In genomic region chr11:126440792-126441514, GRCh38 we compare ENCODE assay signal across 8 cellular contexts.
DNase-seq lines count a peak whose midpoint lies in the region; ATAC-seq, FAIRE-seq and TF ChIP-seq lines count a peak whose summit lies in the region.

No MANE protein-coding gene starts in this region.

- no peak overlapping the region for H2AFZ ChIP-seq in HepG2 (ENCODE audit: low read length)

- ATAC-seq in GM18519 (IDR thresholded peaks at IDR 0.05; ENCODE audit: low FRiP score, unreplicated experiment) = peak; percentile 62
- peak; percentile 73 for ATAC-seq in HG03432 (IDR thresholded peaks at IDR 0.05; ENCODE audit: unreplicated experiment)
- peak; percentile 88 for ATAC-seq in HepG2

- TF ChIP-seq CTCF in A673 (conservative IDR thresholded peaks at IDR 0.05; ENCODE audit: low read depth, low read length) = peak; percentile 98
- peak; percentile 98 for TF ChIP-seq CTCF in coronary artery (IDR thresholded peaks at IDR 0.05)
- peak; percentile 95 for TF ChIP-seq CTCF in HepG2 (CRISPR knock-in tag; IDR thresholded peaks at IDR 0.05)

- no peaks in the 10 kb centered on the region for H3K36me3 ChIP-seq in A673 (ENCODE audit: insufficient read depth, low read length, poor library complexity, severe bottlenecking)
- H3K36me3 ChIP-seq in HepG2 (replicated peaks in 1 of 2; ENCODE audit: control insufficient read depth in 1 of 2, insufficient read depth in 2 of 2, low read length in 2 of 2) = no peaks in the 10 kb centered on the region

- DNase-seq in A673 (ENCODE audit: low spot score) (peak; percentile 93), NCI-H524 (lab: John Stamatoyannopoulos, UW) (peak; percentile 75 to 79), coronary artery (ENCODE audit: low spot score) (no peak), HepG2 (ENCODE audit: low spot score) (peak; percentile 55)
- peak; percentile 56 to 75 for DNase-seq in activated CD4-positive, alpha-beta T cell treated with anti-CD3 and anti-CD28 coated beads for 4 hours
- peak; percentile 60 to 64 for DNase-seq in stimulated activated CD4-positive, alpha-beta T cell treated with anti-CD3 and anti-CD28 coated beads, Interleukin-4, amount 100 ng/mL, for 4 hours

- H3K79me2 ChIP-seq in HepG2 (ENCODE audit: insufficient read depth, low read length) = no peaks in the 10 kb centered on the region

- intact Hi-C loops in A673 (cut with micrococcal nuclease; ENCODE audit: unreplicated experiment) = loop anchor here (1.0 to 10.0 kb wide), 8 partner anchors 39 to 1052 kb away; no protein-coding TSS in a partner anchor
- intact Hi-C loops in HepG2 (cut with micrococcal nuclease; ENCODE audit: unreplicated experiment) = loop anchor here (1.0 to 10.0 kb wide), 2 partner anchors 39 to 164 kb away; no protein-coding TSS in a partner anchor

- peak; percentile 94 for TF ChIP-seq RAD21 in HepG2 (CRISPR knock-in tag; IDR thresholded peaks at IDR 0.05)

- in situ Hi-C loops in HepG2 (cut with HindIII; ENCODE audit: extremely low pct_ligation_motif_present, low pct_unique_long_range_greater_than_20kb) = loop anchor here (10.0 to 25.0 kb wide), 3 partner anchors 164 to 1721 kb away; no protein-coding TSS in a partner anchor

- TF ChIP-seq POLR2A in HepG2 (IDR thresholded peaks at IDR 0.05; ENCODE audit: insufficient read depth in 1 of 2, low read depth in 2 of 2, low read length in 2 of 2) = no peak

- H4K20me1 ChIP-seq in HepG2 (ENCODE audit: insufficient read depth, low read length) = no peaks in the 10 kb centered on the region

- 39% methylated on average over 11 of the region's 21 CpGs for WGBS in HepG2 (ENCODE audit: low lambda C conversion rate)

- H3K9me3 ChIP-seq in A673 (ENCODE audit: low read depth, low read length, poor library complexity, severe bottlenecking) = no peaks in the 10 kb centered on the region
- H3K9me3 ChIP-seq in HepG2 (ENCODE audit: low read length) = no peaks in the 10 kb centered on the region

- H3K4me1 ChIP-seq in A673 (ENCODE audit: insufficient read depth, low read length, poor library complexity, severe bottlenecking) = no peaks in the 10 kb centered on the region
- peaks cover 6% of the 10 kb centered on the region; the same call in 1 of the 2 replicates for H3K4me1 ChIP-seq in HepG2 (ENCODE audit: insufficient read depth, low read length)

- H3K4me2 ChIP-seq in HepG2 (ENCODE audit: low read depth, low read length) = no peak overlapping the region; the same call in 1 of the 2 replicates

- H3K27ac ChIP-seq in A673 (ENCODE audit: low read depth, low read length, poor library complexity, severe bottlenecking) = no peak overlapping the region
- no peak overlapping the region for H3K27ac ChIP-seq in coronary artery
- H3K27ac ChIP-seq in HepG2 (ENCODE audit: extremely low read length, insufficient read depth, low read length) = no peak overlapping the region

- POLR2A ChIA-PET in A673 (lab: Charles Lee; ENCODE audit: low non-redundant PET) (interaction anchor here (0.6 kb wide), 1 partner anchor 910 kb away, joined by 3 read pairs; no protein-coding TSS in a partner anchor), HepG2 (lab: Yijun Ruan, JAX) (interaction anchor here (1.0 kb wide), 1 partner anchor 40 kb away, joined by 3 read pairs; no protein-coding TSS in a partner anchor)

- CTCF ChIA-PET in A673 (lab: Charles Lee) = interaction anchor here (0.5 to 5.2 kb wide), 11 partner anchors 38 to 1053 kb away, joined by 3 to 45 read pairs (median 4); no protein-coding TSS in a partner anchor
- CTCF ChIA-PET in HepG2 (lab: Yijun Ruan, JAX; ENCODE audit: low intra/inter-chr PET ratio, low total read pairs) = interaction anchor here (0.6 to 3.2 kb wide), 4 partner anchors 14 to 905 kb away, joined by 3 to 19 read pairs (median 10); no protein-coding TSS in a partner anchor

- TF ChIP-seq EP300 in HepG2 (IDR thresholded peaks at IDR 0.05; ENCODE audit: low read depth in 2 of 2, low read length in 2 of 2) (no peak), HepG2 (CRISPR knock-in tag; IDR thresholded peaks at IDR 0.05; ENCODE audit: borderline replicate concordance) (no peak)

- no peak overlapping the region for H3K9ac ChIP-seq in HepG2 (ENCODE audit: insufficient read depth, low read depth, low read length)

- no peaks in the 10 kb centered on the region for H3K27me3 ChIP-seq in A673 (replicated peaks; ENCODE audit: insufficient read depth, low read depth, low read length, poor library complexity)
- peaks cover 0 to 25% of the 10 kb centered on the region in 2 experiments; a peak in 2 of 5 replicates for H3K27me3 ChIP-seq in HepG2 (ENCODE audit: control insufficient read depth in 1 of 2, insufficient read depth in 2 of 2, low read length in 2 of 2)

- no peak overlapping the region for H3K4me3 ChIP-seq in A673 (ENCODE audit: low read depth, low read length, poor library complexity, severe bottlenecking)
- no peak overlapping the region for H3K4me3 ChIP-seq in coronary artery
- no peak overlapping the region for H3K4me3 ChIP-seq in HepG2 (replicated peaks in 1 of 3; ENCODE audit: insufficient read depth in 1 of 3, low read depth in 2 of 3, low read length in 3 of 3)

- peak; percentile 64 for FAIRE-seq in HepG2 (lab: Jason Lieb, UNC)

- no TSS peak for BruUV-seq in A673 (replicated peaks; lab: Mats Ljungman, UMichigan)
- no TSS peak for BruUV-seq in HepG2 (replicated peaks; lab: Mats Ljungman, UMichigan)

TF ChIP-seq in HepG2, 621 proteins besides CTCF, POLR2A, EP300 and RAD21 (continues in another document):
- TF ChIP-seq ZNF121 (CRISPR knock-in tag; IDR thresholded peaks at IDR 0.05) (0 out of 2 replicates have a peak, but pooled peaks have one; percentile 38), SAFB2 (CRISPR knock-in tag; IDR thresholded peaks at IDR 0.05; ENCODE audit: borderline replicate concordance, low read depth) (no peak), SALL1 (CRISPR knock-in tag; IDR thresholded peaks at IDR 0.05) (peak; percentile 32; the same call in 1 of the 2 replicates), ZSCAN25 (CRISPR knock-in tag; IDR thresholded peaks at IDR 0.05) (peak; percentile 98), GABPB1 (CRISPR knock-in tag; IDR thresholded peaks at IDR 0.05) (peak; percentile 38; the same call in 1 of the 2 replicates), SOX6 (IDR thresholded peaks at IDR 0.05) (no peak), SOX6 (CRISPR knock-in tag; IDR thresholded peaks at IDR 0.05) (0 out of 2 replicates have a peak, but pooled peaks have one; percentile 13), KDM2A (CRISPR knock-in tag; IDR thresholded peaks at IDR 0.05; ENCODE audit: borderline replicate concordance, low read depth) (peak; percentile 67; the same call in 1 of the 2 replicates), ZNF530 (CRISPR knock-in tag; IDR thresholded peaks at IDR 0.05; ENCODE audit: low read depth) (no peak), ZNF691 (CRISPR knock-in tag; IDR thresholded peaks at IDR 0.05; ENCODE audit: borderline replicate concordance, low read depth) (peak; percentile 15; the same call in 1 of the 2 replicates), XRCC5 (optimal IDR thresholded peaks at IDR 0.05; ENCODE audit: low read length) (peak; percentile 34), CBX1 (IDR thresholded peaks at IDR 0.05; ENCODE audit: low read depth) (peak; percentile 43)
- TF ChIP-seq, protein P1, sequence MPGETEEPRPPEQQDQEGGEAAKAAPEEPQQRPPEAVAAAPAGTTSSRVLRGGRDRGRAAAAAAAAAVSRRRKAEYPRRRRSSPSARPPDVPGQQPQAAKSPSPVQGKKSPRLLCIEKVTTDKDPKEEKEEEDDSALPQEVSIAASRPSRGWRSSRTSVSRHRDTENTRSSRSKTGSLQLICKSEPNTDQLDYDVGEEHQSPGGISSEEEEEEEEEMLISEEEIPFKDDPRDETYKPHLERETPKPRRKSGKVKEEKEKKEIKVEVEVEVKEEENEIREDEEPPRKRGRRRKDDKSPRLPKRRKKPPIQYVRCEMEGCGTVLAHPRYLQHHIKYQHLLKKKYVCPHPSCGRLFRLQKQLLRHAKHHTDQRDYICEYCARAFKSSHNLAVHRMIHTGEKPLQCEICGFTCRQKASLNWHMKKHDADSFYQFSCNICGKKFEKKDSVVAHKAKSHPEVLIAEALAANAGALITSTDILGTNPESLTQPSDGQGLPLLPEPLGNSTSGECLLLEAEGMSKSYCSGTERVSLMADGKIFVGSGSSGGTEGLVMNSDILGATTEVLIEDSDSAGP (CRISPR knock-in tag; IDR thresholded peaks at IDR 0.05; ENCODE audit: borderline replicate concordance) = peak; percentile 31; the same call in 1 of the 2 replicates
- TF ChIP-seq, protein P2, sequence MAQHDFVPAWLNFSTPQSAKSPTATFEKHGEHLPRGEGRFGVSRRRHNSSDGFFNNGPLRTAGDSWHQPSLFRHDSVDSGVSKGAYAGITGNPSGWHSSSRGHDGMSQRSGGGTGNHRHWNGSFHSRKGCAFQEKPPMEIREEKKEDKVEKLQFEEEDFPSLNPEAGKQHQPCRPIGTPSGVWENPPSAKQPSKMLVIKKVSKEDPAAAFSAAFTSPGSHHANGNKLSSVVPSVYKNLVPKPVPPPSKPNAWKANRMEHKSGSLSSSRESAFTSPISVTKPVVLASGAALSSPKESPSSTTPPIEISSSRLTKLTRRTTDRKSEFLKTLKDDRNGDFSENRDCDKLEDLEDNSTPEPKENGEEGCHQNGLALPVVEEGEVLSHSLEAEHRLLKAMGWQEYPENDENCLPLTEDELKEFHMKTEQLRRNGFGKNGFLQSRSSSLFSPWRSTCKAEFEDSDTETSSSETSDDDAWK (CRISPR knock-in tag; IDR thresholded peaks at IDR 0.05) = no peak
- TF ChIP-seq, protein P3, sequence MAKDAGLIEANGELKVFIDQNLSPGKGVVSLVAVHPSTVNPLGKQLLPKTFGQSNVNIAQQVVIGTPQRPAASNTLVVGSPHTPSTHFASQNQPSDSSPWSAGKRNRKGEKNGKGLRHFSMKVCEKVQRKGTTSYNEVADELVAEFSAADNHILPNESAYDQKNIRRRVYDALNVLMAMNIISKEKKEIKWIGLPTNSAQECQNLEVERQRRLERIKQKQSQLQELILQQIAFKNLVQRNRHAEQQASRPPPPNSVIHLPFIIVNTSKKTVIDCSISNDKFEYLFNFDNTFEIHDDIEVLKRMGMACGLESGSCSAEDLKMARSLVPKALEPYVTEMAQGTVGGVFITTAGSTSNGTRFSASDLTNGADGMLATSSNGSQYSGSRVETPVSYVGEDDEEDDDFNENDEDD (CRISPR knock-in tag; IDR thresholded peaks at IDR 0.05; ENCODE audit: borderline replicate concordance) = 0 out of 2 replicates have a peak, but pooled peaks have one; percentile 23
